Comparison of ENCODE assay signal across 1 cellular context in the genomic region with DNA sequence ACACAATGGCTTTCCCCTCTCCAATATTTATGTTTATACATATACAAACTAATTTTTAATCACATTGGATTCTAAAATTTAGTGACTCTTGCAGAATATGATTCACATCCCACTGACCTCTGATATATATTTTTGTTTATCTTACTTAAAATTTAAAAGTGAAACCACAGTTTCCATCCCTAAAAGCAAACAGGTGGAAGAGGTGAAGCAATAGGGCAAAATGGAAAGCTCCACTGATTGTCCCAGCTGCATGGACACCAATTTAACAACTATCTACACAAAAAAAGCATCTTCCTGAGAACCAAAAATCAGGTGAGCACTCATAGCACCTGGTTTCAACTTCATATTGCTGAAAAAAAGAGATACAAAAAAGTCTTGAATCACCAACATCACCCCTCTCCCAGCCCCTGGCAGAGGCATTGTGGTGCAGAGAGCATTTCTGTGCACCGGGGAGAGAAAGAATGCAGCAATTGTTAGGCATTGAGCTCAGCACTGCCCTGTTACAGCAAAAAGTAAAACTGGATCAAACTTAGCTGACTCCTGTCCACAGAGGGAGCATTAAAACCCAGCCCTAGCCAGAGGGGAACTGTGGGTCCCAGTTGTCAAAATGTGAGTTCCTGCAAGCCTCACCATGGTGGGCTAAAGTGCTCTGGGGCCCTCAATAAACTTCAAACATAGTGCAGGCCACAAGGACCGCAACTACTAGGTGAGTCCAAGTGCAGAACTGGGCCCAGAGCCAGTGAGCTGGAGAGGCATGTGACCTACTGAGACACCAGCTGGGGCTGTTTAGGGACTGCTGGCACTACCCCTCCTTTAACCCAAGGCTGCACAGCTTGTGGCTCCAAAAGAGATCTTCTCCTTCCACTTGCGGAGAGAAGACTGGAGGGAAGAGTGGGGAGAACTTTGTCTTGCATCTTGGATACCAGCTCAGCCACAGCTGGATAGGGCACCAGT.
A peak's percentile ranks its signal among the peaks of the same experiment; 100 is the strongest.
TF ChIP-seq lines count a peak whose summit lies in the region.

No MANE protein-coding gene starts in this region.

TF ChIP-seq in WTC11, 78 proteins besides CTCF, POLR2A, EP300 and RAD21 (continued from another document):
- TF ChIP-seq, protein P1, sequence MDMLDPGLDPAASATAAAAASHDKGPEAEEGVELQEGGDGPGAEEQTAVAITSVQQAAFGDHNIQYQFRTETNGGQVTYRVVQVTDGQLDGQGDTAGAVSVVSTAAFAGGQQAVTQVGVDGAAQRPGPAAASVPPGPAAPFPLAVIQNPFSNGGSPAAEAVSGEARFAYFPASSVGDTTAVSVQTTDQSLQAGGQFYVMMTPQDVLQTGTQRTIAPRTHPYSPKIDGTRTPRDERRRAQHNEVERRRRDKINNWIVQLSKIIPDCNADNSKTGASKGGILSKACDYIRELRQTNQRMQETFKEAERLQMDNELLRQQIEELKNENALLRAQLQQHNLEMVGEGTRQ (CRISPR knock-in tag; IDR thresholded peaks at IDR 0.05): 0 out of 2 replicates have a peak, but pooled peaks have one; percentile 31
